ENCODE assay signal across 8 cellular contexts in the genomic region with DNA sequence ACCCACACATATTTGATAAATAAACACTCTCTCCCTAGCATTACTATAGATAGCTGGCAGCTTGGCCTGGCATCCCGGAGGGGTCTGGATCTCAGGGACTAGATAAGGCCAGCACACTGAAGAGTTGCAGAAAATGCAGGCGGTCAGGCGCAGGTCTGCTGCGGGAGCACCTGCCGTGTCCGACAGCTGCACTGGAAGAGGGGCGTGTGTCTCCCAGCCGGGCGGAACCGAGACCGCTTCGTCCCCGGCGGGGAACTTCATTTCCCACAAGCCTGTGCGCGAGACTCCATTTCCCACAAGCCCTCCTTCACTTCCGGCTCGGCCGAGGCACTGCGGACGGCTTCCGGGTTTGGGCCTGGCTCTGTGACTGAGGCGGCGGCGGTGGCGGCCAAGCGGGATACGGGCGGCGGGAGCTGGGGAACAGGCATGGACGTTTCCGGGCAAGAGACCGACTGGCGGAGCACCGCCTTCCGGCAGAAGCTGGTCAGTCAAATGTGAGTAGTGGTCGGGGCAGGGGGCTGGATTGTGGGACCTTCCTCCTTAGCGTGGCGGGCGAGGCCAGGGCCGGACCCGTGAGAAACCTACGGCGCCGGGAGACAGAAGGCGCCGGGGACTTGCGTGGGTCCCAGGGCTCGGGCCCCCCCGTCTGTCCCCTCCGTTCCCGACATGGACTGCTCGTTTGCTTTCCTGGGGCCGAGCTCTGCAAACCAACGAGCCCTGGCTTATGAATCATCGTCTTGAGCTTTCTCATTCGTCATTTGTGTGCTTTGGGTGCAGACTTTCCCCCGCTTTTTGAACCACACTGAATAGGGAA. TPM values are rescaled to one million over a fixed set of nuclear protein-coding genes. Genes with fewer than 3 reads are reported as not detected.
A peak's percentile ranks its signal among the peaks of the same experiment; 100 is the strongest.
DNase-seq lines count a peak whose midpoint lies in the region; ATAC-seq and TF ChIP-seq lines count a peak whose summit lies in the region.

A gene with protein sequence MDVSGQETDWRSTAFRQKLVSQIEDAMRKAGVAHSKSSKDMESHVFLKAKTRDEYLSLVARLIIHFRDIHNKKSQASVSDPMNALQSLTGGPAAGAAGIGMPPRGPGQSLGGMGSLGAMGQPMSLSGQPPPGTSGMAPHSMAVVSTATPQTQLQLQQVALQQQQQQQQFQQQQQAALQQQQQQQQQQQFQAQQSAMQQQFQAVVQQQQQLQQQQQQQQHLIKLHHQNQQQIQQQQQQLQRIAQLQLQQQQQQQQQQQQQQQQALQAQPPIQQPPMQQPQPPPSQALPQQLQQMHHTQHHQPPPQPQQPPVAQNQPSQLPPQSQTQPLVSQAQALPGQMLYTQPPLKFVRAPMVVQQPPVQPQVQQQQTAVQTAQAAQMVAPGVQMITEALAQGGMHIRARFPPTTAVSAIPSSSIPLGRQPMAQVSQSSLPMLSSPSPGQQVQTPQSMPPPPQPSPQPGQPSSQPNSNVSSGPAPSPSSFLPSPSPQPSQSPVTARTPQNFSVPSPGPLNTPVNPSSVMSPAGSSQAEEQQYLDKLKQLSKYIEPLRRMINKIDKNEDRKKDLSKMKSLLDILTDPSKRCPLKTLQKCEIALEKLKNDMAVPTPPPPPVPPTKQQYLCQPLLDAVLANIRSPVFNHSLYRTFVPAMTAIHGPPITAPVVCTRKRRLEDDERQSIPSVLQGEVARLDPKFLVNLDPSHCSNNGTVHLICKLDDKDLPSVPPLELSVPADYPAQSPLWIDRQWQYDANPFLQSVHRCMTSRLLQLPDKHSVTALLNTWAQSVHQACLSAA (plus strand): TSS at position 358 of the 814 bp plus-strand sequence. CDS start 69 bp downstream, at position 427.

- no peaks in the 10 kb centered on the region for H3K36me3 ChIP-seq in kidney epithelial cell (ENCODE audit: control insufficient read depth, insufficient read depth, low read length)

- H3K4me3 ChIP-seq in kidney epithelial cell (ENCODE audit: low read depth, low read length), result peak within 1 kb of the TSS; percentile 95

- TF ChIP-seq CTCF in kidney epithelial cell (IDR thresholded peaks at IDR 0.05; ENCODE audit: insufficient read depth, low read length, poor library complexity, severe bottlenecking), result no peak

- DNase-seq in AG08395 (ENCODE audit: low spot score), result peak; percentile 85
- peak; percentile 74 for DNase-seq in NCI-H460 (ENCODE audit: extremely low read depth, low read depth)
- peak; percentile 89 for DNase-seq in activated CD4-positive, CD25-positive, alpha-beta regulatory T cell treated with anti-CD3 and anti-CD28 coated beads, Interleukin-2, amount 50 U/mL, for 72 hours
- DNase-seq in cerebellar nuclear complex (lab: John Stamatoyannopoulos, UW), result peak; percentile 46 to 63
- DNase-seq in kidney epithelial cell (ENCODE audit: low read depth), result no peak
- peak; percentile 87 to 88 for DNase-seq in stimulated activated CD4-positive, alpha-beta T cell treated with anti-CD3 and anti-CD28 coated beads, Interleukin-15, amount 100 ng/mL, for 48 hours (ENCODE audit: low read depth in 2 of 2)

- peak; percentile 76 for ATAC-seq in GM18907 (IDR thresholded peaks at IDR 0.05; ENCODE audit: unreplicated experiment)
- ATAC-seq in HG03159 (IDR thresholded peaks at IDR 0.05; ENCODE audit: unreplicated experiment), result peak; percentile 76

- no peaks in the 10 kb centered on the region for H3K27me3 ChIP-seq in kidney epithelial cell (ENCODE audit: control insufficient read depth, insufficient read depth, low read length)

RNA-seq across cellular contexts. Expression of the gene that starts here (rescaled TPM):
- 10.7 and 13.5 TPM in 2 replicates for total RNA-seq in NCI-H460 (2014; rRNA removed; shearing (Covaris generic))
- polyA plus RNA-seq in NCI-H460 (2014; cell fraction: nucleus; rRNA removed), result 32.0 and 39.4 TPM in 2 replicates
- 74.3 and 79.8 TPM in 2 replicates for total RNA-seq in kidney epithelial cell
